Comparison of ENCODE assay signal across 12 cellular contexts in the genomic region with DNA sequence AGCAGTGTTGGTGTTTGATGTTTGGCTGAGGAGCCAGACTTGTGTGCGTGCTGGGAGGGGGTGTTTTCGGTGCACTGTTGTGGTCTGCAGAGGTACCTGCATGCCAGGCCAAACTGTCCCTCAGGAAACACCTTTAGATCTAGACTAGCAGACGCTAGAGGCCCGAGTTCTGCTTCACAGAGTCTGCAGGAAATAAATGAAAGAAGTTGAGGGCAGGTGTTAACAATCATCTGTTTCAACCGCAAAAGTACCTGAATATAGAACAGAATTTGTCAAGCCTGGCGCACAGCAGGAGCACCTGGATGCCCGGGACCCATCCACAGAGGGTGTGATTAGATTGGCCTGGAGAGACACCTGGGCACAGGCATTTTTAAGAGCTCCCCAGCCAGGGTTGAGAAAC. TPM values are rescaled to one million over a fixed set of nuclear protein-coding genes. Genes with fewer than 3 reads are reported as not detected.
DNase-seq lines count a peak whose midpoint lies in the region; ATAC-seq and TF ChIP-seq lines count a peak whose summit lies in the region.
"Had no signal": no experiment of that assay in that cellular context is flagged by ENCODE, and none has a peak within 500 bp of the region (broad histone marks: within the 10 kb centered on the region; RNA-seq: fewer than 3 reads in every experiment).

No MANE protein-coding gene starts in this region.

- H3K9me3 ChIP-seq in osteoblast (ENCODE audit: low read depth, low read length), result no peaks in the 10 kb centered on the region

- no peak overlapping the region for H3K27ac ChIP-seq in osteoblast (ENCODE audit: low read depth, low read length)
- H3K27ac ChIP-seq: GM23248 had no signal

- peak; percentile 43 for ATAC-seq in HG02623 (IDR thresholded peaks at IDR 0.05; ENCODE audit: unreplicated experiment)
- ATAC-seq: activated CD8-positive, alpha-beta memory T cell treated with anti-CD3 and anti-CD28 coated beads, Interleukin-2, amount 10 ng/mL, durations not matched to agents 7 days and 5 days had no signal

- TF ChIP-seq CTCF in osteoblast (IDR thresholded peaks at IDR 0.05; ENCODE audit: extremely low read depth, low read depth, low read length), result no peak

- no peaks in the 10 kb centered on the region for H3K4me1 ChIP-seq in osteoblast (ENCODE audit: insufficient read depth, low read length)

- DNase-seq in NCI-H510A treated with DMSO at 0.1 percent for 48 hours (lab: John Stamatoyannopoulos, UW) (peak; percentile 31), NCI-H510A (lab: John Stamatoyannopoulos, UW) (no peak), KBM-7 (peak; percentile 59), osteoblast (ENCODE audit: insufficient read length, low spot score, missing footprints) (peak; percentile 23), NCI-H2029 (lab: John Stamatoyannopoulos, UW) (no peak), epidermal melanocyte (ENCODE audit: insufficient read length, low spot score) (no peak), NCI-H345 (lab: John Stamatoyannopoulos, UW) (no peak)
- DNase-seq: activated CD8-positive, alpha-beta memory T cell treated with anti-CD3 and anti-CD28 coated beads, Interleukin-2, amount 10 ng/mL, durations not matched to agents 7 days and 5 days; endodermal cell; GM23248; NCI-H774 had no signal

- H3K4me2 ChIP-seq in osteoblast (ENCODE audit: insufficient read depth, low read length), result no peak overlapping the region

- no peak overlapping the region for H2AFZ ChIP-seq in osteoblast (ENCODE audit: low read length)
- H2AFZ ChIP-seq: GM23248 had no signal

- H3K36me3 ChIP-seq in osteoblast (ENCODE audit: insufficient read depth, low read length), result no peaks in the 10 kb centered on the region

- no peak overlapping the region for H3K4me3 ChIP-seq in osteoblast (ENCODE audit: insufficient read depth, low read length)
- H3K4me3 ChIP-seq: GM23248 had no signal

- H3K27me3 ChIP-seq in osteoblast (ENCODE audit: insufficient read depth, low read length), result peaks cover 5% of the 10 kb centered on the region

- in situ Hi-C loops in KBM-7 (cut with MboI; ENCODE audit: low pct_unique_long_range_greater_than_20kb, low sequenced_read_pairs), result no loop called here

- H4K20me1 ChIP-seq in osteoblast (ENCODE audit: insufficient read depth, low read length), result no peaks in the 10 kb centered on the region

- no peaks in the 10 kb centered on the region for H3K79me2 ChIP-seq in osteoblast (ENCODE audit: insufficient read depth, low read length)

RNA-seq across cellular contexts. Expression of a gene that starts 40.5 kb away (rescaled TPM):
- 6.2 and 6.8 TPM in 2 replicates for total RNA-seq in osteoblast

Comparison
In these comparisons a context has a peak if more than half of its experiments do, and no peak if none do; other contexts are left out.
1. DNase-seq: peak in NCI-H510A treated with DMSO at 0.1 percent for 48 hours (single experiment), KBM-7 (single experiment) and osteoblast (single experiment); none in NCI-H510A (single experiment), NCI-H2029 (single experiment), epidermal melanocyte (single experiment) and NCI-H345 (single experiment).